Comparison of ENCODE assay signal across 7 cellular contexts in genomic region chr2:36965751-36966369, GRCh38. TPM values are rescaled to one million over a fixed set of nuclear protein-coding genes. Genes with fewer than 3 reads are reported as not detected.
A peak's percentile ranks its signal among the peaks of the same experiment; 100 is the strongest.
DNase-seq lines count a peak whose midpoint lies in the region; ATAC-seq and TF ChIP-seq lines count a peak whose summit lies in the region.

No MANE protein-coding gene starts in this region.

- peak overlapping the region; percentile 93 for H3K27ac ChIP-seq in suprapubic skin

- peaks cover 33% of the 10 kb centered on the region for H3K4me1 ChIP-seq in suprapubic skin

- POLR2A ChIA-PET in activated CD8-positive, alpha-beta T cell treated with anti-CD3 and anti-CD28 coated beads, Interleukin-2, amount 10 ng/mL, durations not matched to agents 7 days and 5 days (lab: Charles Lee), result interaction anchor here (0.7 to 2.3 kb wide), 4 partner anchors 10 to 191 kb away, joined by 3 to 7 read pairs (median 4); partner anchors contain the start of gene EIF2AK2

- H3K9me3 Mint-ChIP-seq in HFFc6 (no peaks in the 10 kb centered on the region), naive B cell (peaks cover 0 to 4% (median 0%) of the 10 kb centered on the region in 7 donors)
- no peaks in the 10 kb centered on the region for H3K9me3 Mint-ChIP-seq in activated CD8-positive, alpha-beta T cell treated with anti-CD3 and anti-CD28 coated beads, Interleukin-2, amount 10 ng/mL, durations not matched to agents 7 days and 5 days (ENCODE audit: insufficient read depth)

- WGBS in suprapubic skin, result 2% methylated on average over 40 of the region's 42 CpGs

- in situ Hi-C loops in GM13977 (cut with MboI; ENCODE audit: low pct_unique_long_range_greater_than_20kb, low sequenced_read_pairs, unreplicated experiment), result no loop called here

- peak; percentile 55 for DNase-seq in GM13977 (ENCODE audit: low spot score)
- DNase-seq in HFFc6, result no peak
- peak; percentile 50 for DNase-seq in NCI-H1105 treated with DMSO at 0.1 percent for 48 hours (lab: John Stamatoyannopoulos, UW)
- DNase-seq in activated CD8-positive, alpha-beta T cell treated with anti-CD3 and anti-CD28 coated beads, Interleukin-2, amount 10 ng/mL, durations not matched to agents 7 days and 5 days, result peak; percentile 62
- DNase-seq in epithelial cell of esophagus (ENCODE audit: low read depth), result peak; percentile 32
- peak; percentile 20 for DNase-seq in naive B cell
- DNase-seq in suprapubic skin (ENCODE audit: low spot score in 2 of 2), result no peak

- CTCF ChIA-PET in activated CD8-positive, alpha-beta T cell treated with anti-CD3 and anti-CD28 coated beads, Interleukin-2, amount 10 ng/mL, durations not matched to agents 7 days and 5 days (lab: Charles Lee), result no interaction called here

- H3K36me3 Mint-ChIP-seq in HFFc6 (ENCODE audit: low read depth) (no peaks in the 10 kb centered on the region), naive B cell (peaks cover 0 to 6% of the 10 kb centered on the region in 2 donors)
- peaks cover 12% of the 10 kb centered on the region for H3K36me3 Mint-ChIP-seq in activated CD8-positive, alpha-beta T cell treated with anti-CD3 and anti-CD28 coated beads, Interleukin-2, amount 10 ng/mL, durations not matched to agents 7 days and 5 days (ENCODE audit: low read depth)

- peak overlapping the region; percentile 83 for H3K4me3 ChIP-seq in epithelial cell of esophagus (ENCODE audit: low read length)
- peak overlapping the region; percentile 93 for H3K4me3 ChIP-seq in suprapubic skin

- H3K27me3 Mint-ChIP-seq in HFFc6 (ENCODE audit: insufficient read depth), result peaks cover 2% of the 10 kb centered on the region; the same call in 1 of the 2 replicates
- H3K27me3 Mint-ChIP-seq in activated CD8-positive, alpha-beta T cell treated with anti-CD3 and anti-CD28 coated beads, Interleukin-2, amount 10 ng/mL, durations not matched to agents 7 days and 5 days (ENCODE audit: low read depth), result no peaks in the 10 kb centered on the region
- no peaks in the 10 kb centered on the region for H3K27me3 Mint-ChIP-seq in naive B cell

- TF ChIP-seq POLR2A in suprapubic skin (IDR thresholded peaks at IDR 0.05), result no peak

- peak overlapping the region; percentile 96 for H3K4me3 Mint-ChIP-seq in HFFc6
- H3K4me3 Mint-ChIP-seq in activated CD8-positive, alpha-beta T cell treated with anti-CD3 and anti-CD28 coated beads, Interleukin-2, amount 10 ng/mL, durations not matched to agents 7 days and 5 days, result peak overlapping the region; percentile 93
- H3K4me3 Mint-ChIP-seq in naive B cell, result peak overlapping the region; percentile 94 to 100 (median 98)

- H3K4me1 Mint-ChIP-seq in HFFc6 (ENCODE audit: low read depth) (peaks cover 37% of the 10 kb centered on the region), naive B cell (peaks cover 41 to 59% (median 55%) of the 10 kb centered on the region in 3 donors)
- H3K4me1 Mint-ChIP-seq in activated CD8-positive, alpha-beta T cell treated with anti-CD3 and anti-CD28 coated beads, Interleukin-2, amount 10 ng/mL, durations not matched to agents 7 days and 5 days (ENCODE audit: low read depth), result peaks cover 45% of the 10 kb centered on the region

- peak; percentile 32 for ATAC-seq in activated CD8-positive, alpha-beta T cell treated with anti-CD3 and anti-CD28 coated beads, Interleukin-2, amount 10 ng/mL, durations not matched to agents 7 days and 5 days
- peak; percentile 4 for ATAC-seq in naive B cell (ENCODE audit: low read depth in 2 of 2)

- no peaks in the 10 kb centered on the region for H3K9me3 ChIP-seq in suprapubic skin

- H3K27me3 ChIP-seq in suprapubic skin, result no peaks in the 10 kb centered on the region

- peak overlapping the region; percentile 72 for H3K27ac Mint-ChIP-seq in HFFc6
- peak overlapping the region; percentile 92 for H3K27ac Mint-ChIP-seq in activated CD8-positive, alpha-beta T cell treated with anti-CD3 and anti-CD28 coated beads, Interleukin-2, amount 10 ng/mL, durations not matched to agents 7 days and 5 days
- peak overlapping the region; percentile 55 to 98 (median 97) for H3K27ac Mint-ChIP-seq in naive B cell

- H3K36me3 ChIP-seq in suprapubic skin, result no peaks in the 10 kb centered on the region

- no peak for TF ChIP-seq EP300 in suprapubic skin (IDR thresholded peaks at IDR 0.05)

- TF ChIP-seq CTCF in GM13977 (IDR thresholded peaks at IDR 0.05; ENCODE audit: extremely low read depth, insufficient read depth, missing control alignments) (no peak), HFFc6 (IDR thresholded peaks at IDR 0.05) (no peak), epithelial cell of esophagus (IDR thresholded peaks at IDR 0.05; ENCODE audit: insufficient read depth, low read depth, low read length, missing control alignments) (no peak), suprapubic skin (IDR thresholded peaks at IDR 0.05) (no peak)

RNA-seq across cellular contexts. Expression of gene STRN, which starts 0.5 kb away (rescaled TPM):
- total RNA-seq in HFFc6 (2021; fragmentation: NEBNext Ultra II Directional; extraction: Animal tissue kit (Norgen Biotek cat#: 25700)), result 10 to 100 TPM; 15.4 to 22.4 (median 20.0) TPM
- 10 to 100 TPM; 35.8 to 38.1 TPM for total RNA-seq in activated CD8-positive, alpha-beta T cell treated with anti-CD3 and anti-CD28 coated beads, Interleukin-2, amount 10 ng/mL, durations not matched to agents 7 days and 5 days
- polyA plus RNA-seq in naive B cell (ENCODE audit: low read depth in 6 of 6), result 10 to 100 TPM in 5 of 6 donors, 1 to 10 TPM in 1; 4.3 to 14.7 (median 11.2) TPM
- total RNA-seq in suprapubic skin, result 10 to 100 TPM; 28.6 to 39.6 (median 37.5) TPM

Comparison
In these comparisons a context has a peak if more than half of its experiments do, and no peak if none do; other contexts are left out.
1. DNase-seq: peak in GM13977 (single experiment), NCI-H1105 treated with DMSO at 0.1 percent for 48 hours (single experiment), activated CD8-positive, alpha-beta T cell treated with anti-CD3 and anti-CD28 coated beads, Interleukin-2, amount 10 ng/mL, durations not matched to agents 7 days and 5 days (single experiment), epithelial cell of esophagus (single experiment) and naive B cell (single experiment); none in HFFc6 (single experiment) and suprapubic skin (0 of 2).
2. Peak in every context shown above with its lines, with median percentiles within 50 percentile points of each other: H3K27ac Mint-ChIP-seq and H3K4me3 Mint-ChIP-seq.